In genomic region chr6:52115145-52115741, GRCh38 we compare ENCODE assay signal across 23 cellular contexts. TPM values are rescaled to one million over a fixed set of nuclear protein-coding genes. Genes with fewer than 3 reads are reported as not detected.
"Had no signal": no experiment of that assay in that cellular context is flagged by ENCODE, and none has a peak within 500 bp of the region (broad histone marks: within the 10 kb centered on the region; RNA-seq: fewer than 3 reads in every experiment).

No MANE protein-coding gene starts in this region.

- H3K4me3 ChIP-seq: left lung, lung, pancreas, right lobe of liver, stomach, transverse colon had no signal

- H3K36me3 ChIP-seq: left lung, pancreas, right lobe of liver, stomach had no signal

- H3K27me3 ChIP-seq: left lung, pancreas, right lobe of liver, stomach, transverse colon had no signal

- H3K4me1 ChIP-seq: left lung, pancreas, right lobe of liver, stomach had no signal

- ATAC-seq: left lung; right lobe of liver; stimulated activated memory B cell treated with anti-CD40 and anti-IgM and Interleukin-4, amounts not matched to agents 10 μg/mL and 1 μg/mL and 100 μg/mL, for 72 hours had no signal

- H3K9me3 ChIP-seq: pancreas, right lobe of liver had no signal

- H3K27ac ChIP-seq: epithelial cell of prostate, left lung, pancreas, right lobe of liver, stomach had no signal

- DNase-seq: activated CD4-positive, alpha-beta T cell treated with anti-CD3 and anti-CD28 coated beads for 1 hour; activated CD4-positive, alpha-beta T cell treated with anti-CD3 and anti-CD28 coated beads, Interleukin-2, amount 50 U/mL, for 4 hours; activated effector memory CD4-positive, alpha-beta T cell treated with Interleukin-2 at 50 U/mL for 16 hours; activated naive CD4-positive, alpha-beta T cell treated with anti-CD3 and anti-CD28 coated beads for 36 hours; activated naive CD8-positive, alpha-beta T cell treated with anti-CD3 and anti-CD28 coated beads, Interleukin-2, amount 10 ng/mL, durations not matched to agents 7 days and 5 days; activated T-cell treated with anti-CD3 and anti-CD28 coated beads, Interleukin-2, amount 50 U/mL, for 48 hours; amniotic stem cell; cerebellar nuclear complex; cortex of kidney; left lung; nephron progenitor cell; pancreas; right lobe of liver; small intestine; stimulated activated CD4-positive, alpha-beta T cell treated with anti-CD3 and anti-CD28 coated beads, Interleukin-15, amount 100 ng/mL, for 24 hours; stomach; transverse colon had no signal

RNA-seq across cellular contexts. Expression of gene PKHD1, which starts 27.8 kb away (rescaled TPM):
- total RNA-seq: activated naive CD4-positive, alpha-beta T cell treated with anti-CD3 and anti-CD28 coated beads for 36 hours; activated naive CD8-positive, alpha-beta T cell treated with anti-CD3 and anti-CD28 coated beads, Interleukin-2, amount 10 ng/mL, durations not matched to agents 7 days and 5 days; fibroblast of villous mesenchyme; pulmonary artery endothelial cell; T-helper 2 cell treated with Interferon-gamma antibody and Interleukin-4, amounts not matched to agents 100 ng/mL and 5 ng/mL, for 36 hours had no signal
